ENCODE assay signal across 22 cellular contexts in genomic region chr16:49869731-49870130, GRCh38. TPM values are rescaled to one million over a fixed set of nuclear protein-coding genes. Genes with fewer than 3 reads are reported as not detected.
"Had no signal": no experiment of that assay in that cellular context is flagged by ENCODE, and none has a peak within 500 bp of the region (broad histone marks: within the 10 kb centered on the region; RNA-seq: fewer than 3 reads in every experiment).

No MANE protein-coding gene starts in this region.

- DNase-seq: colonic mucosa; cortex of kidney; effector CD8-positive, alpha-beta T cell; effector memory CD8-positive, alpha-beta T cell; endodermal cell; erythroblast; foreskin keratinocyte; heart left ventricle; hypothalamus; left cardiac atrium; left lung; left ventricle myocardium superior; lower lobe of right lung; mammary epithelial cell; mesendoderm; midbrain had no signal

- H3K4me3 ChIP-seq: colonic mucosa, gastroesophageal sphincter, heart left ventricle, hepatocyte, left lung, lower lobe of right lung had no signal

- H3K27ac Mint-ChIP-seq: dendritic cell treated with granulocyte-macrophage colony-stimulating factor and Interleukin-4, amounts not matched to agents 40 ng/mL and 50 ng/mL, for 4 days; effector memory CD8-positive, alpha-beta T cell; endodermal cell; memory B cell had no signal

- H3K9me3 Mint-ChIP-seq: dendritic cell treated with granulocyte-macrophage colony-stimulating factor and Interleukin-4, amounts not matched to agents 40 ng/mL and 50 ng/mL, for 4 days; effector memory CD8-positive, alpha-beta T cell; endodermal cell; memory B cell had no signal

- H3K36me3 ChIP-seq: colonic mucosa, gastroesophageal sphincter, heart left ventricle, left lung, lower lobe of right lung had no signal

- H2AFZ ChIP-seq: hepatocyte had no signal

- H3K4me1 ChIP-seq: colonic mucosa, foreskin keratinocyte, left lung, lower lobe of right lung had no signal

- H3K4me1 Mint-ChIP-seq: memory B cell had no signal

- H3K27ac ChIP-seq: colonic mucosa, epithelial cell of prostate, foreskin keratinocyte, gastroesophageal sphincter, heart left ventricle, hepatocyte, left lung, lower lobe of right lung had no signal

- H3K4me3 Mint-ChIP-seq: dendritic cell treated with granulocyte-macrophage colony-stimulating factor and Interleukin-4, amounts not matched to agents 40 ng/mL and 50 ng/mL, for 4 days; effector memory CD8-positive, alpha-beta T cell; endodermal cell; memory B cell had no signal

- H3K9me3 ChIP-seq: colonic mucosa, gastroesophageal sphincter, heart left ventricle, left lung, lower lobe of right lung had no signal

- H3K36me3 Mint-ChIP-seq: memory B cell had no signal

- H3K27me3 ChIP-seq: colonic mucosa, foreskin keratinocyte, heart left ventricle, hepatocyte, left lung had no signal

- H3K4me2 ChIP-seq: hepatocyte had no signal

- ATAC-seq: effector memory CD8-positive, alpha-beta T cell; esophagus mucosa; foreskin keratinocyte; gastroesophageal sphincter; heart left ventricle; left cardiac atrium; left lung; left ventricle myocardium superior; lower lobe of right lung had no signal

RNA-seq across cellular contexts. Expression of gene ZNF423, which starts 13.8 kb away (rescaled TPM):
- polyA plus RNA-seq: foreskin keratinocyte had no signal
